Comparison of ENCODE assay signal across 1 cellular context in genomic region chr16:73023752-73024570, GRCh38.
TF ChIP-seq lines count a peak whose summit lies in the region.

No MANE protein-coding gene starts in this region.

TF ChIP-seq in GM12878, 131 proteins besides CTCF, POLR2A, EP300 and RAD21 (continued from another document):
- TF ChIP-seq, protein P1, sequence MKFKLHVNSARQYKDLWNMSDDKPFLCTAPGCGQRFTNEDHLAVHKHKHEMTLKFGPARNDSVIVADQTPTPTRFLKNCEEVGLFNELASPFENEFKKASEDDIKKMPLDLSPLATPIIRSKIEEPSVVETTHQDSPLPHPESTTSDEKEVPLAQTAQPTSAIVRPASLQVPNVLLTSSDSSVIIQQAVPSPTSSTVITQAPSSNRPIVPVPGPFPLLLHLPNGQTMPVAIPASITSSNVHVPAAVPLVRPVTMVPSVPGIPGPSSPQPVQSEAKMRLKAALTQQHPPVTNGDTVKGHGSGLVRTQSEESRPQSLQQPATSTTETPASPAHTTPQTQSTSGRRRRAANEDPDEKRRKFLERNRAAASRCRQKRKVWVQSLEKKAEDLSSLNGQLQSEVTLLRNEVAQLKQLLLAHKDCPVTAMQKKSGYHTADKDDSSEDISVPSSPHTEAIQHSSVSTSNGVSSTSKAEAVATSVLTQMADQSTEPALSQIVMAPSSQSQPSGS (IDR thresholded peaks at IDR 0.05; ENCODE audit: low read length), result no peak
- no peak for TF ChIP-seq RAD51 (IDR thresholded peaks at IDR 0.05)
